In genomic region chr16:30761928-30762902, GRCh38 we compare ENCODE assay signal across 8 cellular contexts. TPM values are rescaled to one million over a fixed set of nuclear protein-coding genes. Genes with fewer than 3 reads are reported as not detected.
DNase-seq lines count a peak whose midpoint lies in the region; ATAC-seq and TF ChIP-seq lines count a peak whose summit lies in the region.

TSS of gene CFAP119 (minus strand) at chr16:30762062. CDS start at chr16:30761748, 314 bp downstream.
TSS of gene RNF40 (plus strand) at chr16:30762322. CDS start at chr16:30762546, 224 bp downstream.

- H4K20me1 ChIP-seq in PC-9 (ENCODE audit: insufficient read depth), result peaks cover 11% of the 10 kb centered on the region

- H3K4me1 ChIP-seq in PC-9 (replicated peaks; ENCODE audit: insufficient read depth) (peaks cover 24% of the 10 kb centered on the region), mucosa of stomach (ENCODE audit: control insufficient read depth, insufficient read depth, low read length) (peaks cover 19% of the 10 kb centered on the region)

- H3K27me3 Mint-ChIP-seq in activated T-cell treated with anti-CD3 and anti-CD28 coated beads, Interleukin-2, amount 50 U/mL, for 4 hours (ENCODE audit: low read depth), result no peaks in the 10 kb centered on the region

- H3K9me3 Mint-ChIP-seq in activated T-cell treated with anti-CD3 and anti-CD28 coated beads, Interleukin-2, amount 50 U/mL, for 4 hours, result no peaks in the 10 kb centered on the region

- H3K27me3 ChIP-seq in PC-9 (ENCODE audit: insufficient read depth, low read depth) (no peaks in the 10 kb centered on the region), mucosa of stomach (ENCODE audit: control insufficient read depth, insufficient read depth, low read length) (no peaks in the 10 kb centered on the region)

- intact Hi-C loops in PC-9 (cut with micrococcal nuclease; ENCODE audit: unreplicated experiment), result loop anchor here (1.0 to 10.0 kb wide), 5 partner anchors 14 to 207 kb away; partner anchors contain the start of genes FBRS, PHKG2, SRCAP and ZNF764

- peaks cover 26% of the 10 kb centered on the region for H3K4me1 Mint-ChIP-seq in activated T-cell treated with anti-CD3 and anti-CD28 coated beads, Interleukin-2, amount 50 U/mL, for 4 hours (ENCODE audit: low read depth)

- H3K9me2 ChIP-seq in PC-9 (ENCODE audit: insufficient read depth), result no peaks in the 10 kb centered on the region

- H3K9me3 ChIP-seq in PC-9 (ENCODE audit: insufficient read depth, low read depth) (no peaks in the 10 kb centered on the region), mucosa of stomach (ENCODE audit: control insufficient read depth, low read length) (no peaks in the 10 kb centered on the region)

- POLR2A ChIA-PET in PC-9 (lab: Charles Lee; ENCODE audit: unreplicated experiment), result interaction anchor here (0.6 to 0.7 kb wide), 2 partner anchors 103 to 345 kb away, joined by 4 read pairs; no protein-coding TSS in a partner anchor

- ATAC-seq in GM21723 (IDR thresholded peaks at IDR 0.05; ENCODE audit: unreplicated experiment) (peak; percentile 84), esophagus mucosa (peak; percentile 96)
- ATAC-seq in activated T-cell treated with anti-CD3 and anti-CD28 coated beads, Interleukin-2, amount 50 U/mL, for 4 hours, result peak; percentile 91 to 93

- in situ Hi-C loops in KBM-7 (cut with MboI; ENCODE audit: low pct_unique_long_range_greater_than_20kb, low sequenced_read_pairs), result no loop called here

- CTCF ChIA-PET in PC-9 (lab: Charles Lee), result no interaction called here

- H3K79me2 ChIP-seq in PC-9 (ENCODE audit: low read depth), result peaks cover 34% of the 10 kb centered on the region

- H3F3A ChIP-seq in PC-9 (ENCODE audit: insufficient read depth, low read depth), result peaks cover 30% of the 10 kb centered on the region; the same call in 1 of the 2 replicates

- H3K4me3 Mint-ChIP-seq in activated T-cell treated with anti-CD3 and anti-CD28 coated beads, Interleukin-2, amount 50 U/mL, for 4 hours, result peak within 1 kb of the TSS; percentile 94

- H2AFZ ChIP-seq in PC-9, result peak within 1 kb of the TSS; percentile 89

- TF ChIP-seq CTCF in PC-9 (conservative IDR thresholded peaks at IDR 0.05), result no peak

- TSS peak; percentile 57 for BruUV-seq in PC-9 (replicated peaks; lab: Mats Ljungman, UMichigan)

- H3K36me3 ChIP-seq in PC-9 (ENCODE audit: low read depth), result peaks cover 37% of the 10 kb centered on the region
- H3K36me3 ChIP-seq in mucosa of stomach (ENCODE audit: control insufficient read depth, insufficient read depth, low read length), result peaks cover 16% of the 10 kb centered on the region

- H3K4me3 ChIP-seq in PC-9, result peak within 1 kb of the TSS; percentile 83
- H3K4me3 ChIP-seq in mucosa of stomach (ENCODE audit: low read length), result peak within 1 kb of the TSS; percentile 83

- peak; percentile 88 for DNase-seq in DMS53 treated with DMSO at 0.1 percent for 48 hours (lab: John Stamatoyannopoulos, UW; ENCODE audit: unreplicated experiment)
- peak; percentile 98 for DNase-seq in KBM-7
- peak; percentile 96 to 99 for DNase-seq in PC-9
- DNase-seq in activated T-cell treated with anti-CD3 and anti-CD28 coated beads, Interleukin-2, amount 50 U/mL, for 4 hours, result peak; percentile 81
- DNase-seq in stimulated activated CD8-positive, alpha-beta memory T cell treated with anti-CD3 and anti-CD28 coated beads, Interleukin-4, amount 100 ng/mL, for 48 hours, result peak; percentile 94

- H3K27ac ChIP-seq in PC-9, result peak within 1 kb of the TSS; percentile 2; the same call in 1 of the 2 replicates

- H3K9ac ChIP-seq in mucosa of stomach (ENCODE audit: low read length), result peak within 1 kb of the TSS; percentile 96

- H3K36me3 Mint-ChIP-seq in activated T-cell treated with anti-CD3 and anti-CD28 coated beads, Interleukin-2, amount 50 U/mL, for 4 hours (ENCODE audit: insufficient read depth), result peaks cover 24% of the 10 kb centered on the region

- H3K4me2 ChIP-seq in PC-9, result peak within 1 kb of the TSS; percentile 99

RNA-seq across cellular contexts. Expression of gene CFAP119, which starts in this region (rescaled TPM):
- total RNA-seq in PC-9 (2021), result 17.9 and 19.9 TPM in 2 replicates
- total RNA-seq in activated T-cell treated with anti-CD3 and anti-CD28 coated beads, Interleukin-2, amount 50 U/mL, for 4 hours, result 1 to 10 TPM; 2.8 to 4.7 (median 4.3) TPM
- 2.2 TPM for total RNA-seq in esophagus mucosa

RNA-seq across cellular contexts. Expression of gene RNF40, which starts in this region (rescaled TPM):
- total RNA-seq in PC-9 (2021) (149 and 178 TPM in 2 replicates), esophagus mucosa (56.8 TPM)
- total RNA-seq in activated T-cell treated with anti-CD3 and anti-CD28 coated beads, Interleukin-2, amount 50 U/mL, for 4 hours, result 100 to 1,000 TPM; 111 to 115 (median 113) TPM

Comparison
In these comparisons a context has a peak if more than half of its experiments do, and no peak if none do; other contexts are left out.
1. Peak in every context shown above with its lines: DNase-seq, ATAC-seq, H3K4me3 ChIP-seq and H3K27ac ChIP-seq.